1 cellular context compared by ENCODE assay signal in genomic region chr7:66283003-66283920, GRCh38.
TF ChIP-seq lines count a peak whose summit lies in the region.

No MANE protein-coding gene starts in this region.

TF ChIP-seq in SK-N-SH, 30 proteins besides CTCF, POLR2A, EP300 and RAD21 (continued from another document):
- TF ChIP-seq PBX3 (IDR thresholded peaks at IDR 0.05) (peak; percentile 81), RXRA (IDR thresholded peaks at IDR 0.05; ENCODE audit: borderline replicate concordance, low read depth) (peak; percentile 85; the same call in 1 of the 2 replicates), NFIC (IDR thresholded peaks at IDR 0.05; ENCODE audit: borderline replicate concordance) (peak; percentile 58; the same call in 1 of the 2 replicates), EZH2phosphoT487 (IDR thresholded peaks at IDR 0.05; ENCODE audit: borderline replicate concordance, low read depth) (no peak), TEAD4 (IDR thresholded peaks at IDR 0.05; ENCODE audit: borderline replicate concordance, insufficient read depth) (no peak), RFX5 (IDR thresholded peaks at IDR 0.05; ENCODE audit: low read length) (0 out of 2 replicates have a peak, but pooled peaks have one; percentile 21), USF1 (IDR thresholded peaks at IDR 0.05; ENCODE audit: borderline replicate concordance, low read depth) (no peak; the same call in 1 of the 2 replicates)
TF ChIP-seq in SK-N-SH: peak in this region for 9.
